Comparison of ENCODE assay signal across 23 cellular contexts in genomic region chr10:120630266-120630665, GRCh38.
A peak's percentile ranks its signal among the peaks of the same experiment; 100 is the strongest.
DNase-seq lines count a peak whose midpoint lies in the region; TF ChIP-seq lines count a peak whose summit lies in the region.
"Had no signal": no experiment of that assay in that cellular context is flagged by ENCODE, and none has a peak within 500 bp of the region (broad histone marks: within the 10 kb centered on the region; RNA-seq: fewer than 3 reads in every experiment).

No MANE protein-coding gene starts in this region.

- H3K4me1 ChIP-seq in HUES64 (ENCODE audit: insufficient read depth, low read length) (peaks cover 19% of the 10 kb centered on the region; the same call in 1 of the 2 replicates), endodermal cell (ENCODE audit: control insufficient read depth, insufficient read depth, low read length) (peaks cover 14% of the 10 kb centered on the region)
- H3K4me1 ChIP-seq: BE2C, BLaER1 had no signal

- H3K27ac Mint-ChIP-seq in endodermal cell, result no peak overlapping the region
- H3K27ac Mint-ChIP-seq: CD14-positive monocyte; CD4-positive, alpha-beta memory T cell; CD4-positive, CD25-positive, alpha-beta regulatory T cell; CD8-positive, alpha-beta memory T cell had no signal

- no peak overlapping the region for H3K9ac ChIP-seq in HUES64 (ENCODE audit: low read depth, low read length)
- no peak overlapping the region for H3K9ac ChIP-seq in endodermal cell (ENCODE audit: extremely low read depth, low read length, poor library complexity, severe bottlenecking)
- H3K9ac ChIP-seq: BLaER1 had no signal

- no peak for TF ChIP-seq CTCF in endodermal cell (conservative IDR thresholded peaks at IDR 0.05)

- no peak overlapping the region for H3K4me3 Mint-ChIP-seq in endodermal cell
- H3K4me3 Mint-ChIP-seq: CD14-positive monocyte; CD4-positive, alpha-beta memory T cell; CD4-positive, CD25-positive, alpha-beta regulatory T cell; CD8-positive, alpha-beta memory T cell had no signal

- DNase-seq in endodermal cell (no peak), NCI-H1092 treated with DMSO at 0.1 percent for 48 hours (lab: John Stamatoyannopoulos, UW) (no peak), NCI-H2081 (lab: John Stamatoyannopoulos, UW) (no peak), NCI-H2227 (lab: John Stamatoyannopoulos, UW; ENCODE audit: unreplicated experiment) (no peak)
- DNase-seq: 8988T; ACHN; BE2C; C1 segment of cervical spinal cord; CD4-positive, alpha-beta memory T cell; CD4-positive, CD25-positive, alpha-beta regulatory T cell; CD8-positive, alpha-beta memory T cell; COR-L47; DMS 273 treated with DMSO at 0.1 percent for 48 hours; DMS153; DMS53; DMS79; DND-41; EL; GDM1 had no signal

- H3K9me3 ChIP-seq in HUES64 (ENCODE audit: insufficient read depth, low read depth, low read length) (peaks cover 7% of the 10 kb centered on the region; the same call in 1 of the 2 replicates), endodermal cell (ENCODE audit: control insufficient read depth, low read length) (peaks cover 22% of the 10 kb centered on the region)
- H3K9me3 ChIP-seq: BE2C, BLaER1 had no signal

- peak overlapping the region; percentile 41; the same call in 1 of the 2 replicates for H3K27ac ChIP-seq in HUES64 (ENCODE audit: low read depth, low read length)
- no peak overlapping the region for H3K27ac ChIP-seq in endodermal cell (ENCODE audit: low read depth, low read length)
- H3K27ac ChIP-seq: BLaER1 had no signal

- no peaks in the 10 kb centered on the region for H3K36me3 ChIP-seq in HUES64 (ENCODE audit: insufficient read depth, low read length)
- no peaks in the 10 kb centered on the region for H3K36me3 ChIP-seq in endodermal cell (ENCODE audit: control insufficient read depth, insufficient read depth, low read length)
- H3K36me3 ChIP-seq: BE2C, BLaER1 had no signal

- peaks cover 2% of the 10 kb centered on the region for H3K36me3 Mint-ChIP-seq in endodermal cell (ENCODE audit: low read depth)
- H3K36me3 Mint-ChIP-seq: CD14-positive monocyte; CD4-positive, alpha-beta memory T cell; CD4-positive, CD25-positive, alpha-beta regulatory T cell; CD8-positive, alpha-beta memory T cell had no signal

- H3K4me1 Mint-ChIP-seq in endodermal cell, result peaks cover 50% of the 10 kb centered on the region
- H3K4me1 Mint-ChIP-seq: CD14-positive monocyte; CD4-positive, alpha-beta memory T cell; CD4-positive, CD25-positive, alpha-beta regulatory T cell; CD8-positive, alpha-beta memory T cell had no signal

- H3K4me3 ChIP-seq in HUES64 (ENCODE audit: low read length) (no peak overlapping the region), endodermal cell (ENCODE audit: low read length) (peak overlapping the region; percentile 42)
- H3K4me3 ChIP-seq: BLaER1, GM12878 had no signal

- H3K27me3 ChIP-seq in HUES64 (ENCODE audit: insufficient read depth, low read length), result no peaks in the 10 kb centered on the region
- H3K27me3 ChIP-seq in endodermal cell (ENCODE audit: control insufficient read depth, insufficient read depth, low read length, poor library complexity, severe bottlenecking), result no peaks in the 10 kb centered on the region
- H3K27me3 ChIP-seq: BE2C, BLaER1 had no signal

- peaks cover 1% of the 10 kb centered on the region for H3K27me3 Mint-ChIP-seq in endodermal cell (ENCODE audit: insufficient read depth)

- WGBS in HUES64, result 42% methylated on average over 1 of the region's 1 CpG
- 40 to 44% methylated on average over 1 of the region's 1 CpG for WGBS in endodermal cell (ENCODE audit: insufficient coverage in 1 of 2, insufficient read length in 1 of 2), 2 experiments

- H3K9me3 Mint-ChIP-seq in endodermal cell, result peaks cover 13% of the 10 kb centered on the region
